ENCODE assay signal across 12 cellular contexts in the genomic region with DNA sequence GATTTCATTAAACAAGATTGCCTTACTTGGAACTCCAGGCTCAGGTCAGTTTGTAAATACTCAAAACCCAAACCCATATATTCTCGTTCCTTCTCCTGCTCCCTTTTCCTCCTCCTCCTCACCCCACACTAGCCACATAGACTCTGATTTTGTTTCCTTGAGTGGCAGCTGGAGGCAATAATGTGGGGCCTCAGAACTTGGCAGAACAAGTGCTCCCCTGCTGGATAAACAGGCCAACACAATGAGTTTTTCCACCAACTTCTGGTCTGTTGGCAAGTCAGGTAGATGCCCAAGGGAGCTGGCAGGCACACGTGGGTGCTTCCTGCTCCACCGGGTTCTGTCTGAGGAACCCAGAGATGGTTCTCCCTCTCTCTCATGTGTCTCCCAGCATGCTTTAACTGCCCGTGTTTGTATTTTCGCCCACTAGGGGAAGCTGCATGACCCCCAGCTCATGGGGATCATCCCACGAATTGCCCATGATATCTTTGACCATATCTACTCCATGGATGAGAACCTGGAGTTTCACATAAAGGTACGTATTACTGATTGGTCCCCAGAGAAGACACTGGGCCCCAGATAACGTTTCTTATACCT.
DNase-seq lines count a peak whose midpoint lies in the region; ATAC-seq, FAIRE-seq and TF ChIP-seq lines count a peak whose summit lies in the region.
"Had no signal": no experiment of that assay in that cellular context is flagged by ENCODE, and none has a peak within 500 bp of the region (broad histone marks: within the 10 kb centered on the region; RNA-seq: fewer than 3 reads in every experiment).

No MANE protein-coding gene starts in this region.

- H3K79me2 ChIP-seq in Karpas-422 (ENCODE audit: low read length) (no peaks in the 10 kb centered on the region), K562 (ENCODE audit: control insufficient read depth, insufficient read depth, low read length) (no peaks in the 10 kb centered on the region)

- H3K9ac ChIP-seq in Karpas-422 (ENCODE audit: low read length), result no peak overlapping the region
- no peak overlapping the region for H3K9ac ChIP-seq in K562 (ENCODE audit: insufficient read depth in 1 of 2, low read depth in 2 of 2, low read length in 2 of 2)

- BruUV-seq in K562 (replicated peaks; lab: Mats Ljungman, UMichigan), result no TSS peak

- intact Hi-C loops in K562 (cut with micrococcal nuclease), result no loop called here
- intact Hi-C loops in mucosa of descending colon (cut with DNase I, micrococcal nuclease), result no loop called here
- intact Hi-C loops in adrenal gland (cut with DNase I), result no loop called here

- no peak for FAIRE-seq in K562 (lab: Jason Lieb, UNC)

- H4K20me1 ChIP-seq in Karpas-422 (ENCODE audit: insufficient read depth, low read depth, low read length), result no peaks in the 10 kb centered on the region
- H4K20me1 ChIP-seq in K562 (replicated peaks; ENCODE audit: control insufficient read depth, insufficient read depth, low read length), result no peaks in the 10 kb centered on the region

- TF ChIP-seq RAD21 in K562 (CRISPR knock-in tag; conservative IDR thresholded peaks at IDR 0.05 in 1 of 2, IDR thresholded peaks at IDR 0.05 in 1 of 2), result no peak; a peak in 1 of 4 replicates

- TF ChIP-seq CTCF in K562 (IDR thresholded peaks at IDR 0.05 in 2 of 3, conservative IDR thresholded peaks at IDR 0.05 in 1 of 3; ENCODE audit: insufficient read depth in 2 of 3, low read depth in 1 of 3, low read length in 3 of 3) (peak in 2 of 3 experiments; percentile 34 to 45; a peak in 3 of 6 replicates), mucosa of descending colon (IDR thresholded peaks at IDR 0.05) (no peak), adrenal gland (IDR thresholded peaks at IDR 0.05) (peak in 1 of 6 experiments; percentile 12)

- TF ChIP-seq EP300 in K562 (IDR thresholded peaks at IDR 0.05; ENCODE audit: low read length), result no peak

- TF ChIP-seq POLR2A in K562 (conservative IDR thresholded peaks at IDR 0.05) (no peak), adrenal gland (IDR thresholded peaks at IDR 0.05) (no peak)

- H3K36me3 ChIP-seq in Karpas-422 (ENCODE audit: insufficient read depth, low read length) (no peaks in the 10 kb centered on the region), K562 (ENCODE audit: control insufficient read depth, insufficient read depth, low read length) (no peaks in the 10 kb centered on the region), mucosa of descending colon (ENCODE audit: low read depth) (no peaks in the 10 kb centered on the region), adrenal gland (replicated peaks in 1 of 2) (no peaks in the 10 kb centered on the region)

- H2AFZ ChIP-seq in Karpas-422 (ENCODE audit: low read length) (peak overlapping the region; percentile 34; the same call in 1 of the 2 replicates), K562 (ENCODE audit: low read depth, low read length) (no peak overlapping the region)

- CTCF ChIA-PET in K562 (lab: Yijun Ruan, JAX; ENCODE audit: low intra/inter-chr PET ratio), result no interaction called here

- H3K27ac ChIP-seq in Karpas-422 (ENCODE audit: low read length) (no peak overlapping the region), K562 (ENCODE audit: extremely low read depth, low read depth, low read length) (no peak overlapping the region), adrenal gland (no peak overlapping the region)

- H3K4me1 ChIP-seq in Karpas-422 (ENCODE audit: low read length) (peaks cover 10% of the 10 kb centered on the region), K562 (replicated peaks in 1 of 2; ENCODE audit: control insufficient read depth in 2 of 2, insufficient read depth in 2 of 2, low read length in 2 of 2) (no peaks in the 10 kb centered on the region), mucosa of descending colon (ENCODE audit: low read depth) (no peaks in the 10 kb centered on the region), adrenal gland (replicated peaks in 1 of 2) (no peaks in the 10 kb centered on the region)

- in situ Hi-C loops in K562 (cut with MboI), result no loop called here

- no peaks in the 10 kb centered on the region for H3K27me3 ChIP-seq in Karpas-422 (ENCODE audit: low read length)
- peaks cover 0 to 6% of the 10 kb centered on the region in 2 experiments; a peak in 2 of 5 replicates for H3K27me3 ChIP-seq in K562 (ENCODE audit: control insufficient read depth in 2 of 2, insufficient read depth in 2 of 2, low read length in 2 of 2)
- H3K27me3 ChIP-seq in adrenal gland, result no peaks in the 10 kb centered on the region

- H3K9me3 ChIP-seq in Karpas-422 (ENCODE audit: low read length), result no peaks in the 10 kb centered on the region
- H3K9me3 ChIP-seq in K562 (replicated peaks; ENCODE audit: control insufficient read depth, insufficient read depth, low read depth, low read length), result no peaks in the 10 kb centered on the region
- no peaks in the 10 kb centered on the region for H3K9me3 ChIP-seq in mucosa of descending colon
- no peaks in the 10 kb centered on the region for H3K9me3 ChIP-seq in adrenal gland (replicated peaks in 1 of 3)

- POLR2A ChIA-PET in K562 (lab: Yijun Ruan, JAX), result interaction anchor here (0.6 kb wide), 1 partner anchor 8 kb away, joined by 3 read pairs; no protein-coding TSS in a partner anchor

- H3K4me3 ChIP-seq in Karpas-422 (ENCODE audit: low read length), result no peak overlapping the region
- H3K4me3 ChIP-seq in K562, result no peak overlapping the region
- H3K4me3 ChIP-seq in mucosa of descending colon, result no peak overlapping the region
- H3K4me3 ChIP-seq in adrenal gland, result no peak overlapping the region

- no peak overlapping the region for H3K4me2 ChIP-seq in Karpas-422 (ENCODE audit: low read depth, low read length, poor library complexity, severe bottlenecking)
- H3K4me2 ChIP-seq in K562 (ENCODE audit: insufficient read depth, low read length), result no peak overlapping the region

- peak; percentile 57 for ATAC-seq in GM18868 (IDR thresholded peaks at IDR 0.05; ENCODE audit: unreplicated experiment)
- peak; percentile 39; the same call in 2 of the 3 replicates for ATAC-seq in K562
- peak; percentile 45 for ATAC-seq in mucosa of descending colon
- ATAC-seq: activated T-helper 17 cell treated with anti-CD3 and anti-CD28 coated beads, Interleukin-2, amount 50 U/mL, for 72 hours; Right ventricle myocardium inferior had no signal

- no peaks in the 10 kb centered on the region for H3K9me2 ChIP-seq in Karpas-422 (replicated peaks; ENCODE audit: insufficient read depth, low read length)

- no peaks in the 10 kb centered on the region for H3K9me1 ChIP-seq in K562 (ENCODE audit: control insufficient read depth, insufficient read depth, low read length)

- WGBS in K562 (ENCODE audit: insufficient coverage, low coverage, missing lambda C conversion rate), result 4% methylated on average over 8 of the region's 8 CpGs
- WGBS in adrenal gland, 4 donors, result 82 to 91% (median 86%) methylated on average over 8 of the region's 8 CpGs

- DNase-seq in Karpas-422 (peak; percentile 45), K562 (ENCODE audit: extremely low read depth in 1 of 4, low spot score in 3 of 4) (no peak), mucosa of descending colon (peak in 1 of 3 donors; percentile 12), cerebellar nuclear complex (lab: John Stamatoyannopoulos, UW) (no peak), adrenal gland (no peak), GF-D8 (lab: John Stamatoyannopoulos, UW) (no peak)
- DNase-seq: activated CD4-positive, alpha-beta T cell treated with anti-CD3 and anti-CD28 coated beads, Interleukin-2, amount 50 U/mL, for 4 hours; CD4-positive, CD25-positive, alpha-beta regulatory T cell; T1000 had no signal

TF ChIP-seq in K562, 482 proteins besides CTCF, POLR2A, EP300 and RAD21:
- TF ChIP-seq CEBPG (CRISPR knock-in tag; IDR thresholded peaks at IDR 0.05), result no peak
- no peak for TF ChIP-seq CEBPG (tag; conservative IDR thresholded peaks at IDR 0.05 in 1 of 2, IDR thresholded peaks at IDR 0.05 in 1 of 2)
- TF ChIP-seq ZBTB11 (CRISPR knock-in tag; IDR thresholded peaks at IDR 0.05), result no peak
- 0 out of 2 replicates have a peak, but pooled peaks have one; percentile 9 for TF ChIP-seq MCM5 (IDR thresholded peaks at IDR 0.05; ENCODE audit: low read depth)
- TF ChIP-seq, protein P1, sequence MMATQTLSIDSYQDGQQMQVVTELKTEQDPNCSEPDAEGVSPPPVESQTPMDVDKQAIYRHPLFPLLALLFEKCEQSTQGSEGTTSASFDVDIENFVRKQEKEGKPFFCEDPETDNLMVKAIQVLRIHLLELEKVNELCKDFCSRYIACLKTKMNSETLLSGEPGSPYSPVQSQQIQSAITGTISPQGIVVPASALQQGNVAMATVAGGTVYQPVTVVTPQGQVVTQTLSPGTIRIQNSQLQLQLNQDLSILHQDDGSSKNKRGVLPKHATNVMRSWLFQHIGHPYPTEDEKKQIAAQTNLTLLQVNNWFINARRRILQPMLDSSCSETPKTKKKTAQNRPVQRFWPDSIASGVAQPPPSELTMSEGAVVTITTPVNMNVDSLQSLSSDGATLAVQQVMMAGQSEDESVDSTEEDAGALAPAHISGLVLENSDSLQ (IDR thresholded peaks at IDR 0.05), result peak; percentile 60
TF ChIP-seq in K562: peak in this region for 2.
